In the genomic region with DNA sequence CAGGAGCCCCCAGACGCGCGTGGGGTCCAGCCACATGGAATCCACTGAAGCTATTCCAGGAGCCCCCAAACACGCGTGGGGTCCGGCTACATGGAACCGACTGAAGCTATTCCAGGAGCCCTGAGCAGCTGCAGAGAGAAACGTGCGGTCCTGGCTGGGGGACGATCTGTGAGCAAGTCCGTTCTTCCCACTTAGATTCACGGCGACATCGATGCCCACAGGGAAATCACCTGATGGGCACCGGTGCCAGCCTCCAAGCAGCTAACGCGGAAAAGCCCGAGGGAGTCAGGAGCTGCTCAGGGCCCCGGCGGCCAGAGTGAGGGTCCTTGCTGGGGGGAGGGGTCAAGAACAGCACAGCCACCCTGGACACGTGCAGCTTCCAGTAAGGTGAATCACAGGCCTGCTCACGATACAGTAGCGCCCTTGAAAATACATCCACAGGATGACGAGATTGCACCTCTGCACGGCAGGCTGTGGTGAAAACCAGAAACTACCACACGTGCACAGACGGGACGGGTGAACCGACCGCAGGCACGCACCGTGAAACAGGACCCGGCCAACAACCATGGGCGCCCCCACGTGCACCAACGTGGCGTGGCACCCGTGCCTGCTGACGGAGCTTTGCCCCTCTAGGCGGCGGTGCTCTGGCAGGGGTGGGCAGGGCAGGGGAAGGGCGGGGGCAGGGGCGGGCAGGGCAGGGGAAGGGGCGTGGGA, we compare ENCODE assay signal across 12 cellular contexts.
A peak's percentile ranks its signal among the peaks of the same experiment; 100 is the strongest.
DNase-seq lines count a peak whose midpoint lies in the region; TF ChIP-seq lines count a peak whose summit lies in the region.
"Had no signal": no experiment of that assay in that cellular context is flagged by ENCODE, and none has a peak within 500 bp of the region (broad histone marks: within the 10 kb centered on the region; RNA-seq: fewer than 3 reads in every experiment).

No MANE protein-coding gene starts in this region.

- no peak overlapping the region for H3K4me3 Mint-ChIP-seq in CD14-positive monocyte

- H2AK5ac ChIP-seq in neuronal stem cell (ENCODE audit: low read depth, low read length) = no peak overlapping the region

- H3K79me1 ChIP-seq in neuronal stem cell (ENCODE audit: low read depth, low read length) = no peaks in the 10 kb centered on the region

- H3K27me3 ChIP-seq in H7 (ENCODE audit: control insufficient read depth, insufficient read depth, low read length) = no peaks in the 10 kb centered on the region
- H3K27me3 ChIP-seq in neuronal stem cell (ENCODE audit: control insufficient read depth in 3 of 3, insufficient read depth in 3 of 3, low read depth in 1 of 3, low read length in 3 of 3) = no peaks in the 10 kb centered on the region
- H3K27me3 ChIP-seq in MG63 = no peaks in the 10 kb centered on the region
- H3K27me3 ChIP-seq: suprapubic skin had no signal

- no peak overlapping the region for H2BK15ac ChIP-seq in neuronal stem cell (ENCODE audit: low read length)

- H3K27ac ChIP-seq in neuronal stem cell (replicated peaks; ENCODE audit: low read length) = no peak overlapping the region
- H3K27ac ChIP-seq: suprapubic skin had no signal

- no peak overlapping the region for H3K14ac ChIP-seq in neuronal stem cell (ENCODE audit: low read length)

- peak overlapping the region; percentile 5 for H3K18ac ChIP-seq in neuronal stem cell (ENCODE audit: low read length)

- no peak overlapping the region for H2BK5ac ChIP-seq in neuronal stem cell (ENCODE audit: low read length)

- no peak overlapping the region for H4K8ac ChIP-seq in neuronal stem cell (ENCODE audit: low read depth, low read length)

- H3K36me3 Mint-ChIP-seq in CD14-positive monocyte = peaks cover 0 to 3% of the 10 kb centered on the region in 2 donors

- H3K9me3 Mint-ChIP-seq in CD14-positive monocyte = peaks cover 0 to 6% (median 4%) of the 10 kb centered on the region in 7 donors

- no peaks in the 10 kb centered on the region for H3K36me3 ChIP-seq in H7 (replicated peaks; ENCODE audit: control insufficient read depth, insufficient read depth, low read length)
- H3K36me3 ChIP-seq in neuronal stem cell (replicated peaks in 1 of 2; ENCODE audit: control insufficient read depth in 2 of 2, insufficient read depth in 2 of 2, low read length in 2 of 2) = no peaks in the 10 kb centered on the region
- no peaks in the 10 kb centered on the region for H3K36me3 ChIP-seq in MG63

- no peak overlapping the region for H3K9ac ChIP-seq in neuronal stem cell (ENCODE audit: low read depth, low read length, poor library complexity)

- H3K27ac Mint-ChIP-seq in CD14-positive monocyte = peak overlapping the region in 1 of 7 donors; percentile 47

- H2BK12ac ChIP-seq in neuronal stem cell (ENCODE audit: low read length) = no peak overlapping the region

- H3K4me1 ChIP-seq in neuronal stem cell (ENCODE audit: control insufficient read depth in 2 of 2, insufficient read depth in 1 of 2, low read depth in 1 of 2, low read length in 2 of 2) = no peaks in the 10 kb centered on the region
- H3K4me1 ChIP-seq: suprapubic skin had no signal

- peaks cover 2 to 5% (median 3%) of the 10 kb centered on the region in 3 donors for H3K27me3 Mint-ChIP-seq in CD14-positive monocyte (ENCODE audit: low read depth in 3 of 3)

- H4K91ac ChIP-seq in neuronal stem cell (ENCODE audit: low read depth, low read length, poor library complexity) = no peak overlapping the region

- intact Hi-C loops in CD14-positive monocyte (cut with micrococcal nuclease) = no loop called here

- DNase-seq in CD14-positive monocyte (ENCODE audit: low spot score) (peak; percentile 44), H7 (peak; percentile 92), neuronal stem cell (ENCODE audit: low spot score) (no peak), NCI-H128 (lab: John Stamatoyannopoulos, UW; ENCODE audit: unreplicated experiment) (no peak), MG63 (no peak), nucleus accumbens (lab: John Stamatoyannopoulos, UW) (no peak), AML-193 (lab: John Stamatoyannopoulos, UW) (no peak)
- peak; percentile 29 to 44 for DNase-seq in activated T-cell treated with anti-CD3 and anti-CD28 coated beads, Interleukin-2, amount 50 U/mL, for 48 hours
- DNase-seq: amniotic stem cell, mammary epithelial cell, NCI-H2029 had no signal

- no CpG with 5 or more reads among the region's 44 CpGs for WGBS in neuronal stem cell (ENCODE audit: extremely low coverage in 2 of 2, insufficient read length in 2 of 2, insufficient replicate concordance in 1 of 2), 2 donors

- no peak overlapping the region for H2BK120ac ChIP-seq in neuronal stem cell (ENCODE audit: low read depth, low read length)

- no peak for TF ChIP-seq CTCF in CD14-positive monocyte (IDR thresholded peaks at IDR 0.05)

- H3K4me1 Mint-ChIP-seq in CD14-positive monocyte = peaks cover 17% of the 10 kb centered on the region

- no peak overlapping the region for H3K4me2 ChIP-seq in neuronal stem cell (ENCODE audit: insufficient read depth, low read length, poor library complexity, severe bottlenecking)

- no peak overlapping the region for H3K4ac ChIP-seq in neuronal stem cell (ENCODE audit: low read length)

- H3K9me3 ChIP-seq in neuronal stem cell (replicated peaks in 1 of 2; ENCODE audit: control insufficient read depth in 2 of 2, insufficient read depth in 1 of 2, low read depth in 1 of 2, low read length in 2 of 2) = no peaks in the 10 kb centered on the region
- no peaks in the 10 kb centered on the region for H3K9me3 ChIP-seq in MG63
- H3K9me3 ChIP-seq: suprapubic skin had no signal

- no peak overlapping the region for H2AFZ ChIP-seq in neuronal stem cell (ENCODE audit: low read length)

- H3K4me3 ChIP-seq in H7 (ENCODE audit: insufficient read depth, low read depth, low read length) (no peak overlapping the region), neuronal stem cell (ENCODE audit: low read length in 2 of 2) (peak overlapping the region in 1 of 2 donors; percentile 14), MG63 (no peak overlapping the region)
- H3K4me3 ChIP-seq: suprapubic skin had no signal

- no peak overlapping the region for H3K23ac ChIP-seq in neuronal stem cell (ENCODE audit: low read depth, low read length, poor library complexity)

Comparison
In these comparisons a context has a peak if more than half of its experiments do, and no peak if none do; other contexts are left out.
1. DNase-seq: peak in CD14-positive monocyte (single experiment), H7 (single experiment) and activated T-cell treated with anti-CD3 and anti-CD28 coated beads, Interleukin-2, amount 50 U/mL, for 48 hours (2 of 2); none in neuronal stem cell (single experiment), NCI-H128 (single experiment), MG63 (single experiment), nucleus accumbens (0 of 56) and AML-193 (0 of 2).